ENCODE assay signal across 27 cellular contexts in genomic region chr3:123445702-123446101, GRCh38. TPM values are rescaled to one million over a fixed set of nuclear protein-coding genes. Genes with fewer than 3 reads are reported as not detected.
DNase-seq lines count a peak whose midpoint lies in the region; ATAC-seq and TF ChIP-seq lines count a peak whose summit lies in the region.
"Had no signal": no experiment of that assay in that cellular context is flagged by ENCODE, and none has a peak within 500 bp of the region (broad histone marks: within the 10 kb centered on the region; RNA-seq: fewer than 3 reads in every experiment).

No MANE protein-coding gene starts in this region.

- no peaks in the 10 kb centered on the region for H3K9me2 ChIP-seq in hepatocyte (replicated peaks; ENCODE audit: insufficient read depth)

- DNase-seq in heart left ventricle = no peak
- no peak for DNase-seq in cardiac septum (ENCODE audit: low spot score)
- no peak for DNase-seq in hepatocyte (ENCODE audit: low spot score)
- no peak for DNase-seq in progenitor cell of endocrine pancreas (ENCODE audit: low spot score, unreplicated experiment)
- no peak for DNase-seq in vagina (ENCODE audit: extremely low spot score in 2 of 2)
- no peak for DNase-seq in Kasumi-1 (lab: John Stamatoyannopoulos, UW)
- no peak for DNase-seq in stimulated activated CD4-positive, alpha-beta T cell treated with anti-CD3 and anti-CD28 coated beads, Interleukin-2, amount 100 ng/mL, for 48 hours
- DNase-seq: activated CD4-positive, alpha-beta memory T cell treated with anti-CD3 and anti-CD28 coated beads, Interleukin-2, amount 10 ng/mL, durations not matched to agents 7 days and 5 days; activated CD4-positive, CD25-positive, alpha-beta regulatory T cell; activated naive CD4-positive, alpha-beta T cell treated with anti-CD3 and anti-CD28 coated beads, Interleukin-2, amount 10 ng/mL, durations not matched to agents 7 days and 5 days; activated T-cell treated with anti-CD3 and anti-CD28 coated beads, Interleukin-2, amount 50 U/mL, for 24 hours; BE2C; foreskin fibroblast; MG63; NCI-H1694 treated with DMSO at 0.1 percent for 48 hours; NCI-H2227 treated with DMSO at 0.1 percent for 48 hours; PC-9; stimulated activated CD4-positive, alpha-beta T cell treated with anti-CD3 and anti-CD28 coated beads, Interleukin-4, amount 100 ng/mL, for 4 hours; T1000; thyroid gland had no signal

- no peak for ATAC-seq in heart left ventricle
- ATAC-seq in GM18502 (IDR thresholded peaks at IDR 0.05; ENCODE audit: poor library complexity, unreplicated experiment) = no peak

- H3K9me3 ChIP-seq in heart left ventricle (no peaks in the 10 kb centered on the region), hepatocyte (ENCODE audit: low read depth) (no peaks in the 10 kb centered on the region), vagina (no peaks in the 10 kb centered on the region)
- H3K9me3 ChIP-seq: BE2C, MG63, thyroid gland had no signal

- H4K20me1 ChIP-seq in hepatocyte (ENCODE audit: insufficient read depth, poor library complexity, severe bottlenecking) = no peaks in the 10 kb centered on the region

- intact Hi-C loops in heart left ventricle (cut with DNase I) (loop anchor here in 9 of 10 donors (2.0 to 10.0 kb wide), 13 partner anchors 33 to 118 kb away; no protein-coding TSS in a partner anchor), cardiac septum (cut with DNase I) (loop anchor here (2.0 to 5.0 kb wide), 4 partner anchors 45 to 117 kb away; no protein-coding TSS in a partner anchor), vagina (cut with DNase I) (no loop called here)

- H3K4me1 ChIP-seq in heart left ventricle (peaks cover 0 to 71% (median 17%) of the 10 kb centered on the region in 12 donors), hepatocyte (ENCODE audit: insufficient read depth) (peaks cover 11% of the 10 kb centered on the region), vagina (peaks cover 21% of the 10 kb centered on the region)
- H3K4me1 ChIP-seq: BE2C had no signal

- H3K36me3 ChIP-seq in heart left ventricle (no peaks in the 10 kb centered on the region), hepatocyte (replicated peaks; ENCODE audit: insufficient read depth, low read depth) (no peaks in the 10 kb centered on the region), vagina (no peaks in the 10 kb centered on the region)
- H3K36me3 ChIP-seq: BE2C, MG63, SJSA1, thyroid gland had no signal

- TF ChIP-seq POLR2A in heart left ventricle (IDR thresholded peaks at IDR 0.05) (no peak), vagina (IDR thresholded peaks at IDR 0.05) (no peak)

- H3K27ac ChIP-seq in heart left ventricle (peak overlapping the region in 11 of 12 donors; percentile 47 to 97 (median 94)), hepatocyte (no peak overlapping the region), vagina (no peak overlapping the region)
- H3K27ac ChIP-seq: PC-9, SJSA1, skin epidermis, thyroid gland had no signal

- H3K4me3 ChIP-seq in heart left ventricle (peak overlapping the region; percentile 38 to 92 (median 72)), hepatocyte (no peak overlapping the region), vagina (peak overlapping the region; percentile 21 to 58)
- H3K4me3 ChIP-seq: MG63, PC-9, SJSA1, skin epidermis, thyroid gland had no signal

- H3K4me3 Mint-ChIP-seq in progenitor cell of endocrine pancreas (ENCODE audit: low read depth) = peak overlapping the region; percentile 73
- H3K4me3 Mint-ChIP-seq: activated CD4-positive, alpha-beta memory T cell treated with anti-CD3 and anti-CD28 coated beads, Interleukin-2, amount 10 ng/mL, durations not matched to agents 7 days and 5 days; activated naive CD4-positive, alpha-beta T cell treated with anti-CD3 and anti-CD28 coated beads, Interleukin-2, amount 10 ng/mL, durations not matched to agents 7 days and 5 days; activated T-cell treated with anti-CD3 and anti-CD28 coated beads, Interleukin-2, amount 50 U/mL, for 24 hours; dendritic cell treated with granulocyte-macrophage colony-stimulating factor and Interleukin-4, amounts not matched to agents 40 ng/mL and 50 ng/mL, for 4 days had no signal

- no peak overlapping the region for H2AFZ ChIP-seq in hepatocyte
- H2AFZ ChIP-seq: PC-9 had no signal

- no peak for TF ChIP-seq CTCF in heart left ventricle (IDR thresholded peaks at IDR 0.05)
- TF ChIP-seq CTCF in hepatocyte (IDR thresholded peaks at IDR 0.05; ENCODE audit: poor library complexity) = no peak
- TF ChIP-seq CTCF in progenitor cell of endocrine pancreas (IDR thresholded peaks at IDR 0.05; ENCODE audit: unreplicated experiment) = no peak
- no peak for TF ChIP-seq CTCF in vagina (IDR thresholded peaks at IDR 0.05)

- peaks cover 0 to 47% (median 7%) of the 10 kb centered on the region in 9 donors for H3K27me3 ChIP-seq in heart left ventricle
- H3K27me3 ChIP-seq in hepatocyte = peaks cover 44% of the 10 kb centered on the region
- H3K27me3 ChIP-seq in vagina = no peaks in the 10 kb centered on the region

- H3K27me3 Mint-ChIP-seq in progenitor cell of endocrine pancreas = peaks cover 15% of the 10 kb centered on the region

- H3K36me3 Mint-ChIP-seq in progenitor cell of endocrine pancreas (ENCODE audit: insufficient read depth) = peaks cover 1% of the 10 kb centered on the region
- H3K36me3 Mint-ChIP-seq: activated naive CD4-positive, alpha-beta T cell treated with anti-CD3 and anti-CD28 coated beads, Interleukin-2, amount 10 ng/mL, durations not matched to agents 7 days and 5 days; IgD-negative memory B cell had no signal

- H3K79me2 ChIP-seq in hepatocyte = no peaks in the 10 kb centered on the region

- peak overlapping the region; percentile 26 for H3K4me2 ChIP-seq in hepatocyte
- H3K4me2 ChIP-seq: PC-9 had no signal

- H3K27ac Mint-ChIP-seq in progenitor cell of endocrine pancreas = no peak overlapping the region
- H3K27ac Mint-ChIP-seq: activated CD4-positive, alpha-beta memory T cell treated with anti-CD3 and anti-CD28 coated beads, Interleukin-2, amount 10 ng/mL, durations not matched to agents 7 days and 5 days; activated naive CD4-positive, alpha-beta T cell treated with anti-CD3 and anti-CD28 coated beads, Interleukin-2, amount 10 ng/mL, durations not matched to agents 7 days and 5 days; activated T-cell treated with anti-CD3 and anti-CD28 coated beads, Interleukin-2, amount 50 U/mL, for 24 hours; dendritic cell treated with granulocyte-macrophage colony-stimulating factor and Interleukin-4, amounts not matched to agents 40 ng/mL and 50 ng/mL, for 4 days had no signal

- WGBS in heart left ventricle, 4 donors = 19 to 40% (median 25%) methylated on average over 2 of the region's 2 CpGs
- WGBS in hepatocyte (ENCODE audit: low lambda C conversion rate, missing lambda C conversion rate) = 69% methylated on average over 2 of the region's 2 CpGs

- no peaks in the 10 kb centered on the region for H3K9me3 Mint-ChIP-seq in progenitor cell of endocrine pancreas (ENCODE audit: low read depth)
- H3K9me3 Mint-ChIP-seq: activated CD4-positive, alpha-beta memory T cell treated with anti-CD3 and anti-CD28 coated beads, Interleukin-2, amount 10 ng/mL, durations not matched to agents 7 days and 5 days; activated naive CD4-positive, alpha-beta T cell treated with anti-CD3 and anti-CD28 coated beads, Interleukin-2, amount 10 ng/mL, durations not matched to agents 7 days and 5 days; activated T-cell treated with anti-CD3 and anti-CD28 coated beads, Interleukin-2, amount 50 U/mL, for 24 hours; dendritic cell treated with granulocyte-macrophage colony-stimulating factor and Interleukin-4, amounts not matched to agents 40 ng/mL and 50 ng/mL, for 4 days had no signal

- peaks cover 38% of the 10 kb centered on the region for H3K4me1 Mint-ChIP-seq in progenitor cell of endocrine pancreas (ENCODE audit: low read depth)

RNA-seq across cellular contexts. Expression of gene ADCY5, which starts 3.2 kb away (rescaled TPM):
- 100 to 1,000 TPM; 106 to 276 (median 170) TPM for total RNA-seq in heart left ventricle
- 10 to 100 TPM; 78.5 to 84.1 TPM for polyA plus RNA-seq in heart left ventricle
- total RNA-seq in cardiac septum = 192 TPM
- total RNA-seq in hepatocyte = 3.1 and 5.3 TPM in 2 replicates
- 2.1 and 4.7 TPM in 2 replicates for polyA plus RNA-seq in hepatocyte
- total RNA-seq in progenitor cell of endocrine pancreas = 33.8 and 35.9 TPM in 2 replicates
- 16.7 TPM for total RNA-seq in vagina
- total RNA-seq: activated CD4-positive, alpha-beta memory T cell treated with anti-CD3 and anti-CD28 coated beads, Interleukin-2, amount 10 ng/mL, durations not matched to agents 7 days and 5 days; endothelial cell of umbilical vein had no signal
- polyA plus RNA-seq: IgD-negative memory B cell, keratinocyte had no signal

Comparison
In these comparisons a context has a peak if more than half of its experiments do, and no peak if none do; other contexts are left out.
1. H3K27ac ChIP-seq: peak in heart left ventricle (11 of 12); none in hepatocyte (single experiment) and vagina (single experiment).